18 cellular contexts compared by ENCODE assay signal in genomic region chr4:1824746-1825145, GRCh38. TPM values are rescaled to one million over a fixed set of nuclear protein-coding genes. Genes with fewer than 3 reads are reported as not detected.
A peak's percentile ranks its signal among the peaks of the same experiment; 100 is the strongest.
DNase-seq lines count a peak whose midpoint lies in the region; ATAC-seq, FAIRE-seq and TF ChIP-seq lines count a peak whose summit lies in the region.
"Had no signal": no experiment of that assay in that cellular context is flagged by ENCODE, and none has a peak within 500 bp of the region (broad histone marks: within the 10 kb centered on the region; RNA-seq: fewer than 3 reads in every experiment).

No MANE protein-coding gene starts in this region.

- peak; percentile 7 for FAIRE-seq in bronchial epithelial cell (lab: Jason Lieb, UNC)
- FAIRE-seq: GM12891, GM18507 had no signal

- no peak overlapping the region for H3K23ac ChIP-seq in mesenchymal stem cell (ENCODE audit: low read length in 2 of 2)

- 97% methylated on average over 11 of the region's 11 CpGs for WGBS in mesenchymal stem cell

- no peak overlapping the region for H3K14ac ChIP-seq in mesenchymal stem cell (ENCODE audit: low read length in 2 of 2)

- H3K36me3 ChIP-seq in CD4-positive, CD25-positive, alpha-beta regulatory T cell (ENCODE audit: control insufficient read depth, insufficient read depth, low read length) = peaks cover 45% of the 10 kb centered on the region
- peaks cover 72% of the 10 kb centered on the region for H3K36me3 ChIP-seq in DND-41 (ENCODE audit: insufficient read depth, low read length)
- H3K36me3 ChIP-seq in bronchial epithelial cell (ENCODE audit: control insufficient read depth, insufficient read depth, low read length) = peaks cover 50% of the 10 kb centered on the region
- H3K36me3 ChIP-seq in mesenchymal stem cell (ENCODE audit: control insufficient read depth in 1 of 2, insufficient read depth in 2 of 2, low read depth in 1 of 2, low read length in 2 of 2) = peaks cover 61 to 64% of the 10 kb centered on the region in 2 experiments

- H2AFZ ChIP-seq in DND-41 (ENCODE audit: low read depth, low read length) = no peak overlapping the region
- H2AFZ ChIP-seq in mesenchymal stem cell (ENCODE audit: low read depth, low read length) = no peak overlapping the region
- H2AFZ ChIP-seq: GM23338 had no signal

- H3K79me2 ChIP-seq in DND-41 (ENCODE audit: insufficient read depth, low read length) = no peaks in the 10 kb centered on the region

- no peaks in the 10 kb centered on the region for H3K4me1 Mint-ChIP-seq in CD4-positive, CD25-positive, alpha-beta regulatory T cell
- H3K4me1 Mint-ChIP-seq in T-helper 2 cell treated with Interferon-gamma antibody and Interleukin-4, amounts not matched to agents 5 μg/mL and 100 μg/mL, for 36 hours (ENCODE audit: low read depth) = no peaks in the 10 kb centered on the region
- peaks cover 0 to 4% (median 1%) of the 10 kb centered on the region in 4 donors for H3K4me1 Mint-ChIP-seq in naive thymus-derived CD8-positive, alpha-beta T cell

- POLR2A ChIA-PET in naive thymus-derived CD8-positive, alpha-beta T cell (lab: Charles Lee) = no interaction called here

- peak overlapping the region in 2 of 3 donors; percentile 38 to 64 for H3K27ac Mint-ChIP-seq in CD4-positive, CD25-positive, alpha-beta regulatory T cell
- H3K27ac Mint-ChIP-seq in T-helper 2 cell treated with Interferon-gamma antibody and Interleukin-4, amounts not matched to agents 5 μg/mL and 100 μg/mL, for 36 hours = no peak overlapping the region
- no peak overlapping the region for H3K27ac Mint-ChIP-seq in naive thymus-derived CD8-positive, alpha-beta T cell
- H3K27ac Mint-ChIP-seq: CD8-positive, alpha-beta T cell; H9 had no signal

- no peak overlapping the region for H3K4me3 Mint-ChIP-seq in CD4-positive, CD25-positive, alpha-beta regulatory T cell
- H3K4me3 Mint-ChIP-seq in T-helper 2 cell treated with Interferon-gamma antibody and Interleukin-4, amounts not matched to agents 5 μg/mL and 100 μg/mL, for 36 hours = no peak overlapping the region
- H3K4me3 Mint-ChIP-seq in naive thymus-derived CD8-positive, alpha-beta T cell = no peak overlapping the region
- H3K4me3 Mint-ChIP-seq: CD8-positive, alpha-beta T cell; GM23338; H9 had no signal

- peak overlapping the region; percentile 28 for H4K91ac ChIP-seq in mesenchymal stem cell (ENCODE audit: low read length)

- H2BK12ac ChIP-seq in mesenchymal stem cell (ENCODE audit: low read length in 2 of 2) = no peak overlapping the region

- H3K79me1 ChIP-seq in mesenchymal stem cell (replicated peaks; ENCODE audit: low read length, poor library complexity, severe bottlenecking) = peaks cover 15% of the 10 kb centered on the region

- no peak for ATAC-seq in CD4-positive, CD25-positive, alpha-beta regulatory T cell (ENCODE audit: low read depth in 2 of 2)
- ATAC-seq in DND-41 (ENCODE audit: insufficient read depth, low read depth) = no peak
- ATAC-seq in naive thymus-derived CD8-positive, alpha-beta T cell = no peak
- ATAC-seq: CD8-positive, alpha-beta T cell; GM23338; HCT116 had no signal

- no peak overlapping the region for H2AK5ac ChIP-seq in mesenchymal stem cell (ENCODE audit: low read length, severe bottlenecking)

- H3K27me3 ChIP-seq in CD4-positive, CD25-positive, alpha-beta regulatory T cell (ENCODE audit: control insufficient read depth, insufficient read depth, low read length) = no peaks in the 10 kb centered on the region
- H3K27me3 ChIP-seq in DND-41 (ENCODE audit: insufficient read depth, low read length, poor library complexity) (no peaks in the 10 kb centered on the region), bronchial epithelial cell (ENCODE audit: control insufficient read depth, insufficient read depth, low read length) (no peaks in the 10 kb centered on the region), mesenchymal stem cell (ENCODE audit: control insufficient read depth in 1 of 2, insufficient read depth in 1 of 2, low read length in 2 of 2) (no peaks in the 10 kb centered on the region)

- no peak overlapping the region for H3K27ac ChIP-seq in CD4-positive, CD25-positive, alpha-beta regulatory T cell (ENCODE audit: insufficient read depth, low read length, poor library complexity, severe bottlenecking)
- no peak overlapping the region for H3K27ac ChIP-seq in DND-41 (ENCODE audit: low read length)
- no peak overlapping the region for H3K27ac ChIP-seq in mesenchymal stem cell (ENCODE audit: low read length, poor library complexity, severe bottlenecking)
- H3K27ac ChIP-seq in substantia nigra (ENCODE audit: low read depth, low read length, poor library complexity, severe bottlenecking) = no peak overlapping the region

- H4K20me1 ChIP-seq in DND-41 (ENCODE audit: insufficient read depth, low read length) = no peaks in the 10 kb centered on the region

- no peaks in the 10 kb centered on the region for H3K9me3 ChIP-seq in CD4-positive, CD25-positive, alpha-beta regulatory T cell (ENCODE audit: control insufficient read depth in 2 of 2, low read length in 2 of 2)
- H3K9me3 ChIP-seq in DND-41 (ENCODE audit: insufficient read depth, low read length, severe bottlenecking) (no peaks in the 10 kb centered on the region), mesenchymal stem cell (ENCODE audit: control insufficient read depth, low read length) (no peaks in the 10 kb centered on the region)
- H3K9me3 ChIP-seq: Caco-2 had no signal

- no peak overlapping the region for H3K18ac ChIP-seq in mesenchymal stem cell (ENCODE audit: low read depth in 1 of 2, low read length in 2 of 2)

- no peak overlapping the region for H2BK5ac ChIP-seq in mesenchymal stem cell (ENCODE audit: low read depth, low read length, poor library complexity, severe bottlenecking)

- TF ChIP-seq CTCF in DND-41 (IDR thresholded peaks at IDR 0.05; ENCODE audit: borderline replicate concordance, extremely low read depth, low read length, poor library complexity, severe bottlenecking) (peak; percentile 25), bronchial epithelial cell (IDR thresholded peaks at IDR 0.05; ENCODE audit: insufficient read depth, low read length, severe bottlenecking) (no peak)

- H3K9ac ChIP-seq in DND-41 (ENCODE audit: low read depth, low read length) (no peak overlapping the region), mesenchymal stem cell (ENCODE audit: low read length) (no peak overlapping the region)

- no peak overlapping the region for H2BK15ac ChIP-seq in mesenchymal stem cell (ENCODE audit: low read depth, poor library complexity, severe bottlenecking)

- H4K8ac ChIP-seq in mesenchymal stem cell (ENCODE audit: low read length) = no peak overlapping the region

- H3K4me2 ChIP-seq in DND-41 (ENCODE audit: insufficient read depth, low read length) = no peak overlapping the region
- H3K4me2 ChIP-seq in mesenchymal stem cell (ENCODE audit: low read length, poor library complexity, severe bottlenecking) = no peak overlapping the region
- H3K4me2 ChIP-seq: GM23338 had no signal

- no peaks in the 10 kb centered on the region for H3K9me3 Mint-ChIP-seq in CD4-positive, CD25-positive, alpha-beta regulatory T cell
- no peaks in the 10 kb centered on the region for H3K9me3 Mint-ChIP-seq in T-helper 2 cell treated with Interferon-gamma antibody and Interleukin-4, amounts not matched to agents 5 μg/mL and 100 μg/mL, for 36 hours
- H3K9me3 Mint-ChIP-seq in naive thymus-derived CD8-positive, alpha-beta T cell = no peaks in the 10 kb centered on the region
- H3K9me3 Mint-ChIP-seq: CD8-positive, alpha-beta T cell had no signal

- H2BK120ac ChIP-seq in mesenchymal stem cell (ENCODE audit: low read depth, low read length) = no peak overlapping the region

- no peak overlapping the region for H3K4ac ChIP-seq in mesenchymal stem cell (ENCODE audit: low read depth in 1 of 2, low read length in 2 of 2)

- no peaks in the 10 kb centered on the region for H3K27me3 Mint-ChIP-seq in CD4-positive, CD25-positive, alpha-beta regulatory T cell
- H3K27me3 Mint-ChIP-seq in T-helper 2 cell treated with Interferon-gamma antibody and Interleukin-4, amounts not matched to agents 5 μg/mL and 100 μg/mL, for 36 hours (ENCODE audit: low read depth) = no peaks in the 10 kb centered on the region
- no peaks in the 10 kb centered on the region for H3K27me3 Mint-ChIP-seq in naive thymus-derived CD8-positive, alpha-beta T cell

- DNase-seq in CD4-positive, CD25-positive, alpha-beta regulatory T cell = no peak
- DNase-seq in DND-41 = no peak
- DNase-seq in bronchial epithelial cell (ENCODE audit: low read depth) = no peak
- no peak for DNase-seq in mesenchymal stem cell
- DNase-seq in T-helper 2 cell treated with Interferon-gamma antibody and Interleukin-4, amounts not matched to agents 5 μg/mL and 100 μg/mL, for 36 hours (ENCODE audit: low spot score) = no peak
- no peak for DNase-seq in substantia nigra (lab: John Stamatoyannopoulos, UW)
- no peak for DNase-seq in naive thymus-derived CD8-positive, alpha-beta T cell
- DNase-seq: C1 segment of cervical spinal cord; Caco-2; CD8-positive, alpha-beta T cell; DMS153; EL; GDM1; H9 had no signal

- H3K36me3 Mint-ChIP-seq in CD4-positive, CD25-positive, alpha-beta regulatory T cell = peaks cover 28% of the 10 kb centered on the region
- peaks cover 15% of the 10 kb centered on the region for H3K36me3 Mint-ChIP-seq in T-helper 2 cell treated with Interferon-gamma antibody and Interleukin-4, amounts not matched to agents 5 μg/mL and 100 μg/mL, for 36 hours (ENCODE audit: low read depth)
- H3K36me3 Mint-ChIP-seq in naive thymus-derived CD8-positive, alpha-beta T cell = peaks cover 1 to 59% (median 16%) of the 10 kb centered on the region in 3 donors

- H3K4me3 ChIP-seq in CD4-positive, CD25-positive, alpha-beta regulatory T cell (ENCODE audit: low read depth, low read length) = no peak overlapping the region
- H3K4me3 ChIP-seq in DND-41 (ENCODE audit: low read depth in 1 of 2, low read length in 2 of 2) = no peak overlapping the region
- H3K4me3 ChIP-seq in bronchial epithelial cell (ENCODE audit: low read depth, low read length) = no peak overlapping the region
- H3K4me3 ChIP-seq in mesenchymal stem cell (ENCODE audit: insufficient read depth in 1 of 2, low read depth in 1 of 2, low read length in 2 of 2) = no peak overlapping the region
- H3K4me3 ChIP-seq: GM23338 had no signal

- H3K4me1 ChIP-seq in CD4-positive, CD25-positive, alpha-beta regulatory T cell (ENCODE audit: control insufficient read depth, insufficient read depth, low read length, poor library complexity, severe bottlenecking) = no peaks in the 10 kb centered on the region
- H3K4me1 ChIP-seq in DND-41 (ENCODE audit: insufficient read depth, low read length) (peaks cover 7% of the 10 kb centered on the region), mesenchymal stem cell (ENCODE audit: control insufficient read depth, insufficient read depth, low read depth, low read length) (peaks cover 1% of the 10 kb centered on the region)
- H3K4me1 ChIP-seq: Caco-2 had no signal

RNA-seq across cellular contexts. Expression of gene LETM1, which starts 31.2 kb away (rescaled TPM):
- 41.8 TPM for total RNA-seq in CD4-positive, CD25-positive, alpha-beta regulatory T cell
- polyA plus RNA-seq in CD4-positive, CD25-positive, alpha-beta regulatory T cell = 10 to 100 TPM; 10.3 to 13.0 (median 12.3) TPM
- 109 and 176 TPM in 2 replicates for total RNA-seq in bronchial epithelial cell
- polyA plus RNA-seq in mesenchymal stem cell (2013, experiment 1 of 2) = 17.9 TPM
- 17.5 TPM for polyA plus RNA-seq in mesenchymal stem cell (2013, experiment 2 of 2)
- 10 to 100 TPM; 39.5 to 41.9 TPM for total RNA-seq in naive thymus-derived CD8-positive, alpha-beta T cell
- polyA plus RNA-seq in naive thymus-derived CD8-positive, alpha-beta T cell = 10 to 100 TPM; 10.8 to 12.9 (median 11.1) TPM

RNA-seq across cellular contexts. Expression of gene FGFR3, which starts 31.7 kb away (rescaled TPM):
- 0.25 TPM for total RNA-seq in CD4-positive, CD25-positive, alpha-beta regulatory T cell
- not detected for polyA plus RNA-seq in CD4-positive, CD25-positive, alpha-beta regulatory T cell
- 29.0 and 133 TPM in 2 replicates for total RNA-seq in bronchial epithelial cell
- polyA plus RNA-seq in mesenchymal stem cell (2013, experiment 1 of 2) = 0.65 TPM
- polyA plus RNA-seq in mesenchymal stem cell (2013, experiment 2 of 2) = 0.48 TPM
- not detected for total RNA-seq in naive thymus-derived CD8-positive, alpha-beta T cell
- polyA plus RNA-seq in naive thymus-derived CD8-positive, alpha-beta T cell = under 1 TPM in 1 of 3 donors, not detected in 2; 0.19 TPM
- total RNA-seq: CD8-positive, alpha-beta T cell had no signal

RNA-seq across cellular contexts. Expression of gene NSD2, which starts 46.4 kb away (rescaled TPM):
- total RNA-seq in CD4-positive, CD25-positive, alpha-beta regulatory T cell = 95.8 TPM
- polyA plus RNA-seq in CD4-positive, CD25-positive, alpha-beta regulatory T cell = 1 to 10 TPM; 5.9 to 7.6 (median 7.0) TPM
- total RNA-seq in bronchial epithelial cell = 43.4 and 48.1 TPM in 2 replicates
- polyA plus RNA-seq in mesenchymal stem cell (2013, experiment 1 of 2) = 17.1 TPM
- 16.3 TPM for polyA plus RNA-seq in mesenchymal stem cell (2013, experiment 2 of 2)
- total RNA-seq in naive thymus-derived CD8-positive, alpha-beta T cell = 10 to 100 TPM; 33.3 to 37.4 TPM
- 1 to 10 TPM; 3.8 to 5.4 (median 3.9) TPM for polyA plus RNA-seq in naive thymus-derived CD8-positive, alpha-beta T cell

Comparison
In these comparisons a context has a peak if more than half of its experiments do, and no peak if none do; other contexts are left out.
1. H3K27ac Mint-ChIP-seq: peak in CD4-positive, CD25-positive, alpha-beta regulatory T cell (2 of 3); none in T-helper 2 cell treated with Interferon-gamma antibody and Interleukin-4, amounts not matched to agents 5 μg/mL and 100 μg/mL, for 36 hours (single experiment) and naive thymus-derived CD8-positive, alpha-beta T cell (0 of 10).
2. RNA of gene FGFR3, which starts 31.7 kb away (total RNA-seq): 29.0 to 133 TPM in bronchial epithelial cell; 0.25 TPM in CD4-positive, CD25-positive, alpha-beta regulatory T cell (single experiment) and not detected in naive thymus-derived CD8-positive, alpha-beta T cell; every median in the first group is over 10 times any median in the second.